ENCODE assay signal across 1 cellular context in the genomic region with DNA sequence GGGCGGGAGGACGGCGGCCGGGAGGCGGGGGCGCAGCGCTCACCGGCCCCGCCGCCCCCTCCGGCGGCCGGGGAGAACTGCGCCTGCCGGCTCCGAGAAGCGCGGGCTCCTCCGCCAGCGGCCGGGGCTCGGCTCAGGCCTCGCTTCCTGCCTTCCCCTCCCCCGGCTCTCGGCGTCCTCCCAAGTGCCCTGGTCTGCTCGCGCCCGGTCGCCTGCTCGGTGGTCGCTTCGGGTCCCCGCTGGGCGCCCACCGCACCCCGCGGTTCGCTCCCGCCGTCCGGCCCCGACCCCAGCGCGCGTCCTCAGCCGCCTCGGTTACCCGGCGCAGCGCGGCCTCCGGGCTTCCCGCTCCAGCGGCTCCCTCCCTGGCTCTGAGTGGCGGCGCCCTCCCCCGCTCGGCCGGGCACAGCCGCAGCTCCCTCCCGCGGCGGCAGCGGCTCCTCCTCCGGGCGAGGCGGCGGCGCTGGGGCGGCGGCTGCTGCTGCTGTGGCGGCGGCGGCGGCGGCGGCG.
A peak's percentile ranks its signal among the peaks of the same experiment; 100 is the strongest.
TF ChIP-seq lines count a peak whose summit lies in the region.

No MANE protein-coding gene starts in this region.

TF ChIP-seq in IMR-90, 13 proteins besides CTCF, POLR2A, EP300 and RAD21:
- no peak for TF ChIP-seq MXI1 (IDR thresholded peaks at IDR 0.05; ENCODE audit: borderline replicate concordance, low read depth, low read length)
- TF ChIP-seq SMC3 (IDR thresholded peaks at IDR 0.05; ENCODE audit: low read depth, low read length) = peak; percentile 8; the same call in 1 of the 2 replicates
- no peak for TF ChIP-seq FOS (IDR thresholded peaks at IDR 0.05; ENCODE audit: low read depth, low read length)
- TF ChIP-seq MAZ (IDR thresholded peaks at IDR 0.05; ENCODE audit: borderline replicate concordance, low read depth, low read length) = peak; percentile 81; the same call in 1 of the 2 replicates
- no peak for TF ChIP-seq RFX5 (IDR thresholded peaks at IDR 0.05; ENCODE audit: low read depth, low read length)
- TF ChIP-seq CEBPB (IDR thresholded peaks at IDR 0.05; ENCODE audit: low read depth, low read length) = no peak
- no peak; the same call in 1 of the 2 replicates for TF ChIP-seq CHD1 (IDR thresholded peaks at IDR 0.05; ENCODE audit: low read depth, low read length)
- no peak for TF ChIP-seq MAFK (IDR thresholded peaks at IDR 0.05; ENCODE audit: low read depth, low read length)
- no peak for TF ChIP-seq NFE2L2 (IDR thresholded peaks at IDR 0.05; ENCODE audit: low read depth, low read length)
- TF ChIP-seq BHLHE40 (IDR thresholded peaks at IDR 0.05; ENCODE audit: low read depth, low read length) = no peak
- TF ChIP-seq ELK1 (IDR thresholded peaks at IDR 0.05; ENCODE audit: borderline replicate concordance, low read depth, low read length) = no peak
TF ChIP-seq in IMR-90: peak in this region for 2.
